ENCODE assay signal across 18 cellular contexts in the genomic region with DNA sequence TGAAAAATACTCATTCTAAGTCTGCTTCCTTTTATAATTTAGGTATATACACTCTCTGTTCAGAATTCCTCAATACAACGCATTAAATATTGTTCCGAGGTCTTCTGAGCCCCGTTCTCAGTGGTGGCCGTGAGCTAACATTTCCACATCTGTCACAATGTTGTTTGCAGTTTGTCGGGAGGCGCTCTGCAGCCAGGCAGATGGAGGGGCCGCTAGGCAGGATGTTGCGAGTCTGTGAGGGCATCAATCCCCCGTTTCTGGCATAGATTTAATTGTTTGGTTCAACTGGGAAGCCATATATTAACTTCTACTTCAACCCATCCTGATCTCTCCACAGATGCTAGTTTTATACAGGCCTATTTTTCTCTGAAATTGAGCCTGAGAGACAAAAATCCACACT. TPM values are rescaled to one million over a fixed set of nuclear protein-coding genes. Genes with fewer than 3 reads are reported as not detected.
DNase-seq lines count a peak whose midpoint lies in the region; ATAC-seq and TF ChIP-seq lines count a peak whose summit lies in the region.
"Had no signal": no experiment of that assay in that cellular context is flagged by ENCODE, and none has a peak within 500 bp of the region (broad histone marks: within the 10 kb centered on the region; RNA-seq: fewer than 3 reads in every experiment).

No MANE protein-coding gene starts in this region.

- peak overlapping the region; percentile 54 for H3K4me3 ChIP-seq in NB4 (ENCODE audit: low read depth, low read length)
- H3K4me3 ChIP-seq in skeletal muscle tissue (ENCODE audit: low read length in 3 of 3) = no peak overlapping the region
- H3K4me3 ChIP-seq: breast epithelium, hepatocyte, right atrium auricular region had no signal

- H3K36me3 ChIP-seq in skeletal muscle tissue (ENCODE audit: control insufficient read depth in 3 of 3, insufficient read depth in 3 of 3, low read length in 3 of 3) = no peaks in the 10 kb centered on the region
- H3K36me3 ChIP-seq: breast epithelium, right atrium auricular region had no signal

- H3K27ac ChIP-seq in skeletal muscle tissue (ENCODE audit: low read depth, low read length) = peak overlapping the region; percentile 69
- H3K27ac ChIP-seq: hepatocyte, right atrium auricular region had no signal

- TF ChIP-seq CTCF in NB4 (IDR thresholded peaks at IDR 0.05; ENCODE audit: low read depth, low read length) = no peak

- peak overlapping the region; percentile 56 for H3K27ac Mint-ChIP-seq in activated T-cell treated with anti-CD3 and anti-CD28 coated beads, Interleukin-2, amount 50 U/mL, for 24 hours
- H3K27ac Mint-ChIP-seq in activated naive CD4-positive, alpha-beta T cell treated with anti-CD3 and anti-CD28 coated beads, Interleukin-2, amount 50 U/mL, for 72 hours = peak overlapping the region; percentile 72 to 80
- H3K27ac Mint-ChIP-seq: B cell had no signal

- DNase-seq in activated T-cell treated with anti-CD3 and anti-CD28 coated beads, Interleukin-2, amount 50 U/mL, for 24 hours = no peak
- DNase-seq in activated T-cell treated with anti-CD3 and anti-CD28 coated beads, Interleukin-2, amount 50 U/mL, for 48 hours = no peak
- DNase-seq in NB4 (ENCODE audit: low read depth) (peak; percentile 68), ecto neural progenitor cell (ENCODE audit: low spot score) (no peak)
- DNase-seq in activated naive CD4-positive, alpha-beta T cell treated with anti-CD3 and anti-CD28 coated beads, Interleukin-2, amount 50 U/mL, for 72 hours (ENCODE audit: low spot score in 2 of 2) = no peak
- DNase-seq: activated CD4-positive, alpha-beta T cell treated with anti-CD3 and anti-CD28 coated beads for 48 hours; activated effector memory CD4-positive, alpha-beta T cell treated with Interleukin-2 at 50 U/mL for 16 hours; DMS53; NCI-H1930; stimulated activated CD4-positive, alpha-beta T cell treated with anti-CD3 and anti-CD28 coated beads, Interleukin-1b, Interleukin-23, amount 100 ng/mL, for 48 hours; T-helper 9 cell had no signal

- peak overlapping the region in 1 of 3 donors; percentile 55 for H3K9ac ChIP-seq in skeletal muscle tissue (ENCODE audit: low read depth in 1 of 3, low read length in 3 of 3)

- peaks cover 69% of the 10 kb centered on the region for H3K4me1 Mint-ChIP-seq in activated T-cell treated with anti-CD3 and anti-CD28 coated beads, Interleukin-2, amount 50 U/mL, for 24 hours (ENCODE audit: low read depth)

- H3K4me3 Mint-ChIP-seq in activated T-cell treated with anti-CD3 and anti-CD28 coated beads, Interleukin-2, amount 50 U/mL, for 24 hours = no peak overlapping the region
- H3K4me3 Mint-ChIP-seq: B cell had no signal

- no peak for ATAC-seq in activated naive CD4-positive, alpha-beta T cell treated with anti-CD3 and anti-CD28 coated beads, Interleukin-2, amount 50 U/mL, for 72 hours
- ATAC-seq in HG03025 (IDR thresholded peaks at IDR 0.05; ENCODE audit: low FRiP score, unreplicated experiment) (no peak), HG03442 (IDR thresholded peaks at IDR 0.05; ENCODE audit: unreplicated experiment) (no peak)

- H3K27me3 ChIP-seq in skeletal muscle tissue (ENCODE audit: control insufficient read depth in 3 of 3, insufficient read depth in 3 of 3, low read length in 3 of 3) = no peaks in the 10 kb centered on the region
- H3K27me3 ChIP-seq: breast epithelium, hepatocyte, right atrium auricular region had no signal

- H3K9me3 Mint-ChIP-seq in activated T-cell treated with anti-CD3 and anti-CD28 coated beads, Interleukin-2, amount 50 U/mL, for 24 hours = no peaks in the 10 kb centered on the region
- H3K9me3 Mint-ChIP-seq in activated naive CD4-positive, alpha-beta T cell treated with anti-CD3 and anti-CD28 coated beads, Interleukin-2, amount 50 U/mL, for 72 hours = no peaks in the 10 kb centered on the region

- H3K9me3 ChIP-seq in skeletal muscle tissue (ENCODE audit: control insufficient read depth in 3 of 3, low read length in 3 of 3) = no peaks in the 10 kb centered on the region
- H3K9me3 ChIP-seq: breast epithelium, right atrium auricular region had no signal

- H3K36me3 Mint-ChIP-seq in activated T-cell treated with anti-CD3 and anti-CD28 coated beads, Interleukin-2, amount 50 U/mL, for 24 hours (ENCODE audit: low read depth) = peaks cover 22% of the 10 kb centered on the region
- peaks cover 6% of the 10 kb centered on the region in 2 donors for H3K36me3 Mint-ChIP-seq in activated naive CD4-positive, alpha-beta T cell treated with anti-CD3 and anti-CD28 coated beads, Interleukin-2, amount 50 U/mL, for 72 hours

- H3K27me3 Mint-ChIP-seq in activated T-cell treated with anti-CD3 and anti-CD28 coated beads, Interleukin-2, amount 50 U/mL, for 24 hours = no peaks in the 10 kb centered on the region
- H3K27me3 Mint-ChIP-seq: B cell had no signal

- peaks cover 0 to 9% (median 3%) of the 10 kb centered on the region in 3 donors for H3K4me1 ChIP-seq in skeletal muscle tissue (ENCODE audit: control insufficient read depth in 3 of 3, insufficient read depth in 3 of 3, low read length in 3 of 3)
- H3K4me1 ChIP-seq: breast epithelium, right atrium auricular region had no signal

- TF ChIP-seq POLR2A in NB4 (IDR thresholded peaks at IDR 0.05; ENCODE audit: extremely low read depth, insufficient read length) = no peak

RNA-seq across cellular contexts. Expression of gene RPTOR, which starts 41.2 kb away (rescaled TPM):
- total RNA-seq in activated naive CD4-positive, alpha-beta T cell treated with anti-CD3 and anti-CD28 coated beads, Interleukin-2, amount 50 U/mL, for 72 hours = 100 to 1,000 TPM in 1 of 2 donors, 10 to 100 TPM in 1; 59.5 to 128 TPM
- 24.5 TPM for total RNA-seq in skeletal muscle tissue
